In genomic region chr14:20343092-20343854, GRCh38 we compare ENCODE assay signal across 8 cellular contexts. TPM values are rescaled to one million over a fixed set of nuclear protein-coding genes. Genes with fewer than 3 reads are reported as not detected.
DNase-seq lines count a peak whose midpoint lies in the region; ATAC-seq and TF ChIP-seq lines count a peak whose summit lies in the region.

PARP2 (plus strand) TSS chr14:20343635; CDS start chr14:20343642, 7 bp downstream.

- H3K4me3 ChIP-seq in lung, result peak within 1 kb of the TSS; percentile 63

- peak; percentile 94 for DNase-seq in CMK (ENCODE audit: low read depth)
- DNase-seq in HS-5 (ENCODE audit: low read depth), result peak; percentile 99
- peak; percentile 98 for DNase-seq in NK-92 treated with Interleukin-12 subunit alpha and Interleukin-12 subunit beta, amount 100 ng/mL, for 24 hours (lab: John Stamatoyannopoulos, UW)
- DNase-seq in activated CD8-positive, alpha-beta memory T cell treated with anti-CD3 and anti-CD28 coated beads for 24 hours, result peak; percentile 96
- DNase-seq in effector CD4-positive, alpha-beta T cell, result peak; percentile 81
- DNase-seq in lung (ENCODE audit: low spot score), result peak; percentile 97
- peak; percentile 77 to 85 (median 80) for DNase-seq in stimulated activated CD4-positive, alpha-beta T cell treated with anti-CD3 and anti-CD28 coated beads, TNF-alpha, amount 100 ng/mL, for 4 hours (ENCODE audit: low read depth in 3 of 3)

- H3K27me3 ChIP-seq in lung (ENCODE audit: control insufficient read depth, insufficient read depth), result no peaks in the 10 kb centered on the region

- H3K36me3 ChIP-seq in lung (ENCODE audit: control insufficient read depth in 2 of 2, insufficient read depth in 2 of 2, low read length in 2 of 2), result peaks cover 2 to 16% of the 10 kb centered on the region in 2 donors

- WGBS in lung, 2 donors, result 0% methylated on average over 49 to 50 of the region's 50 CpGs

- TF ChIP-seq CTCF in lung (IDR thresholded peaks at IDR 0.05; ENCODE audit: control extremely low read depth, extremely low read depth), result no peak

- no peaks in the 10 kb centered on the region for H3K4me1 ChIP-seq in lung (ENCODE audit: control insufficient read depth in 2 of 2, insufficient read depth in 2 of 2, low read length in 2 of 2)

- peak within 1 kb of the TSS; percentile 90 to 95 for H3K27ac ChIP-seq in lung (ENCODE audit: low read depth in 1 of 2, low read length in 1 of 2)

- ATAC-seq in GM19468 (IDR thresholded peaks at IDR 0.05; ENCODE audit: extremely low read depth, unreplicated experiment), result peak; percentile 82
- ATAC-seq in lung (ENCODE audit: insufficient read depth, low FRiP score), result peak; percentile 97

- H3K9me3 ChIP-seq in lung (ENCODE audit: control insufficient read depth in 2 of 2, insufficient read depth in 1 of 2, low read length in 1 of 2), result no peaks in the 10 kb centered on the region

RNA-seq across cellular contexts. Expression of gene PARP2, which starts in this region (rescaled TPM):
- 10 to 100 TPM; 15.3 to 17.7 TPM for total RNA-seq in lung
- 10 to 100 TPM; 10.9 to 15.5 TPM for polyA plus RNA-seq in lung

Comparison
In these comparisons a context has a peak if more than half of its experiments do, and no peak if none do; other contexts are left out.
1. Peak in every context shown above with its lines: DNase-seq, ATAC-seq, H3K4me3 ChIP-seq and H3K27ac ChIP-seq.